Comparison of ENCODE assay signal across 24 cellular contexts in genomic region chr15:43873651-43874050, GRCh38. TPM values are rescaled to one million over a fixed set of nuclear protein-coding genes. Genes with fewer than 3 reads are reported as not detected.
DNase-seq lines count a peak whose midpoint lies in the region; ATAC-seq and TF ChIP-seq lines count a peak whose summit lies in the region.
"Had no signal": no experiment of that assay in that cellular context is flagged by ENCODE, and none has a peak within 500 bp of the region (broad histone marks: within the 10 kb centered on the region; RNA-seq: fewer than 3 reads in every experiment).

No MANE protein-coding gene starts in this region.

- no peaks in the 10 kb centered on the region for H3K9me3 Mint-ChIP-seq in activated naive CD4-positive, alpha-beta T cell treated with anti-CD3 and anti-CD28 coated beads, Interleukin-2, amount 10 ng/mL, durations not matched to agents 7 days and 5 days
- no peaks in the 10 kb centered on the region for H3K9me3 Mint-ChIP-seq in activated naive CD4-positive, alpha-beta T cell treated with anti-CD3 and anti-CD28 coated beads for 36 hours
- H3K9me3 Mint-ChIP-seq in GM23338, result no peaks in the 10 kb centered on the region
- H3K9me3 Mint-ChIP-seq: CD4-positive, alpha-beta T cell; CD8-positive, alpha-beta memory T cell; HFFc6 had no signal

- TF ChIP-seq CTCF in GM23338 (conservative IDR thresholded peaks at IDR 0.05; ENCODE audit: low read depth in 2 of 2), result no peak

- no peak for ATAC-seq in GM23338
- ATAC-seq in T-helper 17 cell, result no peak
- ATAC-seq in HG03139 (IDR thresholded peaks at IDR 0.05; ENCODE audit: unreplicated experiment), result no peak
- ATAC-seq: A549, GM12878 had no signal

- no peaks in the 10 kb centered on the region for H3K9me2 ChIP-seq in GM23338 (ENCODE audit: insufficient read depth)

- no peaks in the 10 kb centered on the region for H3K27me3 Mint-ChIP-seq in activated naive CD4-positive, alpha-beta T cell treated with anti-CD3 and anti-CD28 coated beads, Interleukin-2, amount 10 ng/mL, durations not matched to agents 7 days and 5 days
- no peaks in the 10 kb centered on the region for H3K27me3 Mint-ChIP-seq in activated naive CD4-positive, alpha-beta T cell treated with anti-CD3 and anti-CD28 coated beads for 36 hours (ENCODE audit: low read depth)
- H3K27me3 Mint-ChIP-seq in GM23338 (ENCODE audit: insufficient read depth, low read depth, poor library complexity) (peaks cover 2% of the 10 kb centered on the region), T-helper 17 cell (no peaks in the 10 kb centered on the region)
- H3K27me3 Mint-ChIP-seq: CD4-positive, alpha-beta T cell; CD8-positive, alpha-beta memory T cell had no signal

- no peak overlapping the region for H3K4me3 Mint-ChIP-seq in activated naive CD4-positive, alpha-beta T cell treated with anti-CD3 and anti-CD28 coated beads, Interleukin-2, amount 10 ng/mL, durations not matched to agents 7 days and 5 days
- no peak overlapping the region for H3K4me3 Mint-ChIP-seq in activated naive CD4-positive, alpha-beta T cell treated with anti-CD3 and anti-CD28 coated beads for 36 hours
- no peak overlapping the region for H3K4me3 Mint-ChIP-seq in GM23338
- no peak overlapping the region for H3K4me3 Mint-ChIP-seq in T-helper 17 cell
- H3K4me3 Mint-ChIP-seq: CD14-positive monocyte; CD4-positive, alpha-beta T cell; CD8-positive, alpha-beta memory T cell; HFFc6 had no signal

- H3K27me3 ChIP-seq in GM23338 (ENCODE audit: insufficient read depth), result no peaks in the 10 kb centered on the region
- H3K27me3 ChIP-seq: BE2C; BLaER1 treated with 17β-estradiol and CSF1 and Interleukin-3, amounts not matched to agents 10 nM and 100 nM had no signal

- H3K36me3 Mint-ChIP-seq in activated naive CD4-positive, alpha-beta T cell treated with anti-CD3 and anti-CD28 coated beads, Interleukin-2, amount 10 ng/mL, durations not matched to agents 7 days and 5 days, result peaks cover 41% of the 10 kb centered on the region
- peaks cover 31% of the 10 kb centered on the region for H3K36me3 Mint-ChIP-seq in activated naive CD4-positive, alpha-beta T cell treated with anti-CD3 and anti-CD28 coated beads for 36 hours (ENCODE audit: low read depth)
- H3K36me3 Mint-ChIP-seq in GM23338 (ENCODE audit: low read depth) (peaks cover 11% of the 10 kb centered on the region; the same call in 2 of the 3 replicates), T-helper 17 cell (ENCODE audit: low read depth) (peaks cover 3% of the 10 kb centered on the region)

- intact Hi-C loops in activated naive CD4-positive, alpha-beta T cell treated with anti-CD3 and anti-CD28 coated beads for 36 hours (cut with micrococcal nuclease), result no loop called here
- intact Hi-C loops in posterior vena cava (cut with DNase I), result no loop called here

- no peaks in the 10 kb centered on the region for H4K20me1 ChIP-seq in GM23338 (replicated peaks; ENCODE audit: insufficient read depth)

- H3K4me1 Mint-ChIP-seq in activated naive CD4-positive, alpha-beta T cell treated with anti-CD3 and anti-CD28 coated beads, Interleukin-2, amount 10 ng/mL, durations not matched to agents 7 days and 5 days, result no peaks in the 10 kb centered on the region
- no peaks in the 10 kb centered on the region for H3K4me1 Mint-ChIP-seq in activated naive CD4-positive, alpha-beta T cell treated with anti-CD3 and anti-CD28 coated beads for 36 hours (ENCODE audit: low read depth)
- no peaks in the 10 kb centered on the region for H3K4me1 Mint-ChIP-seq in GM23338
- peaks cover 7% of the 10 kb centered on the region for H3K4me1 Mint-ChIP-seq in T-helper 17 cell
- H3K4me1 Mint-ChIP-seq: CD14-positive monocyte; CD8-positive, alpha-beta memory T cell had no signal

- DNase-seq in activated naive CD4-positive, alpha-beta T cell treated with anti-CD3 and anti-CD28 coated beads, Interleukin-2, amount 10 ng/mL, durations not matched to agents 7 days and 5 days, result no peak
- no peak for DNase-seq in activated naive CD4-positive, alpha-beta T cell treated with anti-CD3 and anti-CD28 coated beads for 36 hours
- DNase-seq in GM23338 (ENCODE audit: low spot score) (peak; percentile 11), T-helper 17 cell (no peak), posterior vena cava (ENCODE audit: low spot score) (peak; percentile 40), NOMO-1 treated with DMSO at 0.1 percent for 48 hours (lab: John Stamatoyannopoulos, UW; ENCODE audit: unreplicated experiment) (no peak)
- DNase-seq: 8988T; ACHN; AML-193; BE2C; CD4-positive, alpha-beta T cell; CD8-positive, alpha-beta memory T cell; DMS 273 treated with DMSO at 0.1 percent for 48 hours; DMS79; EL; GDM1; GOT3; HFFc6 had no signal

- H3F3A ChIP-seq in GM23338 (replicated peaks; ENCODE audit: low read depth), result no peaks in the 10 kb centered on the region

- CTCF ChIA-PET in activated naive CD4-positive, alpha-beta T cell treated with anti-CD3 and anti-CD28 coated beads, Interleukin-2, amount 10 ng/mL, durations not matched to agents 7 days and 5 days (lab: Charles Lee), result no interaction called here
- CTCF ChIA-PET in activated naive CD4-positive, alpha-beta T cell treated with anti-CD3 and anti-CD28 coated beads for 36 hours (lab: Charles Lee), result no interaction called here

- H3K4me2 ChIP-seq in GM23338, result no peak overlapping the region
- H3K4me2 ChIP-seq: A549; BLaER1 treated with 17β-estradiol and CSF1 and Interleukin-3, amounts not matched to agents 10 nM and 100 nM had no signal

- H2AFZ ChIP-seq in GM23338, result no peak overlapping the region

- H3K36me3 ChIP-seq in GM23338 (ENCODE audit: insufficient read depth), result no peaks in the 10 kb centered on the region; the same call in 1 of the 2 replicates

- H3K27ac ChIP-seq in GM23338 (ENCODE audit: low read depth), result no peak overlapping the region
- H3K27ac ChIP-seq: A549; BLaER1 treated with 17β-estradiol and CSF1 and Interleukin-3, amounts not matched to agents 10 nM and 100 nM had no signal

- H3K9me3 ChIP-seq in T-helper 17 cell (ENCODE audit: control insufficient read depth, low read length, poor library complexity, severe bottlenecking), result no peaks in the 10 kb centered on the region
- H3K9me3 ChIP-seq: A549; BE2C; BLaER1 treated with 17β-estradiol and CSF1 and Interleukin-3, amounts not matched to agents 10 nM and 100 nM; HAP-1 had no signal

- no peaks in the 10 kb centered on the region for H3K79me2 ChIP-seq in GM23338 (replicated peaks; ENCODE audit: insufficient read depth)

- no peaks in the 10 kb centered on the region for H3K4me1 ChIP-seq in GM23338 (ENCODE audit: insufficient read depth)
- H3K4me1 ChIP-seq: A549 had no signal

- peak overlapping the region; percentile 52 for H3K27ac Mint-ChIP-seq in activated naive CD4-positive, alpha-beta T cell treated with anti-CD3 and anti-CD28 coated beads, Interleukin-2, amount 10 ng/mL, durations not matched to agents 7 days and 5 days
- no peak overlapping the region for H3K27ac Mint-ChIP-seq in activated naive CD4-positive, alpha-beta T cell treated with anti-CD3 and anti-CD28 coated beads for 36 hours
- H3K27ac Mint-ChIP-seq in GM23338 (no peak overlapping the region), T-helper 17 cell (peak overlapping the region; percentile 72)
- H3K27ac Mint-ChIP-seq: CD4-positive, alpha-beta T cell; HFFc6 had no signal

- no peak overlapping the region for H3K4me3 ChIP-seq in GM23338
- H3K4me3 ChIP-seq: A549; BLaER1 treated with 17β-estradiol and CSF1 and Interleukin-3, amounts not matched to agents 10 nM and 100 nM; GM12878; HAP-1 had no signal

TF ChIP-seq in GM23338, 12 proteins besides CTCF, POLR2A, EP300 and RAD21 (continues in another document):
- no peak for TF ChIP-seq EZH2 (IDR thresholded peaks at IDR 0.05; ENCODE audit: low read depth, unreplicated experiment)
- no peak for TF ChIP-seq NANOG (IDR thresholded peaks at IDR 0.05; ENCODE audit: borderline replicate concordance)
- no peak for TF ChIP-seq CREB1 (CRISPR knock-in tag; IDR thresholded peaks at IDR 0.05; ENCODE audit: low read depth)
- TF ChIP-seq STAT1 (IDR thresholded peaks at IDR 0.05; ENCODE audit: unreplicated experiment), result no peak
- TF ChIP-seq ZNF114 (CRISPR knock-in tag; IDR thresholded peaks at IDR 0.05), result no peak
- no peak for TF ChIP-seq EZH2phosphoT487 (IDR thresholded peaks at IDR 0.05; ENCODE audit: unreplicated experiment)
- TF ChIP-seq ZNF331 (CRISPR knock-in tag; IDR thresholded peaks at IDR 0.05; ENCODE audit: low read depth), result no peak
- TF ChIP-seq JUNB (IDR thresholded peaks at IDR 0.05; ENCODE audit: unreplicated experiment), result no peak

RNA-seq across cellular contexts. Expression of gene WDR76, which starts 46.8 kb away (rescaled TPM):
- 10 to 100 TPM; 82.4 to 94.0 TPM for total RNA-seq in activated naive CD4-positive, alpha-beta T cell treated with anti-CD3 and anti-CD28 coated beads for 36 hours
- total RNA-seq in GM23338 (2014; rRNA removed; shearing (Covaris generic)), result 14.6 and 17.8 TPM in 2 replicates
- 8.5 and 9.7 TPM in 2 replicates for polyA plus RNA-seq in GM23338 (2016; fragmentation: Nextera tagmentation; extraction: Ambion mirVana)
- 10 to 100 TPM; 10.5 to 11.9 TPM for total RNA-seq in T-helper 17 cell
- total RNA-seq in posterior vena cava, result 1 to 10 TPM; 3.9 to 6.2 TPM

RNA-seq across cellular contexts. Expression of gene MFAP1, which starts 49.2 kb away (rescaled TPM):
- total RNA-seq in activated naive CD4-positive, alpha-beta T cell treated with anti-CD3 and anti-CD28 coated beads for 36 hours, result 10 to 100 TPM; 28.5 to 28.7 TPM
- 18.4 and 24.5 TPM in 2 replicates for total RNA-seq in GM23338 (2014; rRNA removed; shearing (Covaris generic))
- 33.6 and 34.9 TPM in 2 replicates for polyA plus RNA-seq in GM23338 (2016; fragmentation: Nextera tagmentation; extraction: Ambion mirVana)
- total RNA-seq in T-helper 17 cell (10 to 100 TPM in 1 of 2 donors, 1 to 10 TPM in 1; 8.9 to 12.1 TPM), posterior vena cava (10 to 100 TPM; 16.6 to 17.7 TPM)

Comparison
In these comparisons a context has a peak if more than half of its experiments do, and no peak if none do; other contexts are left out.
1. H3K27ac Mint-ChIP-seq: peak in activated naive CD4-positive, alpha-beta T cell treated with anti-CD3 and anti-CD28 coated beads, Interleukin-2, amount 10 ng/mL, durations not matched to agents 7 days and 5 days (single experiment) and T-helper 17 cell (single experiment); none in activated naive CD4-positive, alpha-beta T cell treated with anti-CD3 and anti-CD28 coated beads for 36 hours (single experiment) and GM23338 (single experiment).
2. DNase-seq: peak in GM23338 (single experiment) and posterior vena cava (single experiment); none in activated naive CD4-positive, alpha-beta T cell treated with anti-CD3 and anti-CD28 coated beads, Interleukin-2, amount 10 ng/mL, durations not matched to agents 7 days and 5 days (single experiment), activated naive CD4-positive, alpha-beta T cell treated with anti-CD3 and anti-CD28 coated beads for 36 hours (single experiment), T-helper 17 cell (0 of 3) and NOMO-1 treated with DMSO at 0.1 percent for 48 hours (single experiment).